ENCODE assay signal across 23 cellular contexts in genomic region chr10:71782917-71783490, GRCh38. TPM values are rescaled to one million over a fixed set of nuclear protein-coding genes. Genes with fewer than 3 reads are reported as not detected.
DNase-seq lines count a peak whose midpoint lies in the region; ATAC-seq, FAIRE-seq and TF ChIP-seq lines count a peak whose summit lies in the region.
"Had no signal": no experiment of that assay in that cellular context is flagged by ENCODE, and none has a peak within 500 bp of the region (broad histone marks: within the 10 kb centered on the region; RNA-seq: fewer than 3 reads in every experiment).

No MANE protein-coding gene starts in this region.

- TF ChIP-seq POLR2A in GM12891 (IDR thresholded peaks at IDR 0.05; ENCODE audit: low read depth, low read length) (no peak), IMR-90 (IDR thresholded peaks at IDR 0.05; ENCODE audit: low read depth, low read length) (no peak), GM12892 (IDR thresholded peaks at IDR 0.05; ENCODE audit: low read depth, low read length) (no peak)

- H3K27ac ChIP-seq in IMR-90 (ENCODE audit: insufficient read depth, low read length) (no peak overlapping the region), neural progenitor cell (no peak overlapping the region)
- H3K27ac ChIP-seq: parathyroid adenoma, PC-9, tibial artery had no signal

- FAIRE-seq in GM12891 (lab: Jason Lieb, UNC): peak; percentile 75
- no peak for FAIRE-seq in GM12892 (lab: Jason Lieb, UNC)

- H2AFZ ChIP-seq in IMR-90 (replicated peaks; ENCODE audit: low read length, poor library complexity): peak overlapping the region; percentile 36
- no peak overlapping the region for H2AFZ ChIP-seq in neural progenitor cell (replicated peaks)
- H2AFZ ChIP-seq: parathyroid adenoma, PC-9 had no signal

- CTCF ChIA-PET in IMR-90 (lab: Yijun Ruan, JAX): no interaction called here

- in situ Hi-C loops in IMR-90 (cut with MboI; ENCODE audit: low sequenced_read_pairs): no loop called here

- no peak overlapping the region for H3K4me2 ChIP-seq in IMR-90 (ENCODE audit: low read depth, low read length)
- H3K4me2 ChIP-seq in neural progenitor cell: no peak overlapping the region
- H3K4me2 ChIP-seq: PC-9 had no signal

- H3F3A ChIP-seq in neural progenitor cell (ENCODE audit: low read depth): no peaks in the 10 kb centered on the region

- dilution Hi-C loops in IMR-90 (cut with HindIII; ENCODE audit: low sequenced_read_pairs, unreplicated experiment): no loop called here

- H3K18ac ChIP-seq in IMR-90 (ENCODE audit: low read depth, low read length): no peak overlapping the region

- H3K4me1 ChIP-seq in IMR-90 (ENCODE audit: control insufficient read depth, insufficient read depth, low read length) (no peaks in the 10 kb centered on the region), neural progenitor cell (no peaks in the 10 kb centered on the region)
- H3K4me1 ChIP-seq: parathyroid adenoma, tibial artery had no signal

- H3K27ac Mint-ChIP-seq in neural progenitor cell: peak overlapping the region; percentile 15

- H3K9me3 ChIP-seq in IMR-90 (ENCODE audit: control insufficient read depth, insufficient read depth, low read length): no peaks in the 10 kb centered on the region
- H3K9me3 ChIP-seq in neural progenitor cell (ENCODE audit: low read depth): no peaks in the 10 kb centered on the region
- H3K9me3 ChIP-seq: tibial artery had no signal

- H2BK15ac ChIP-seq in IMR-90 (ENCODE audit: low read depth, low read length): no peak overlapping the region

- H3K9me1 ChIP-seq in IMR-90 (ENCODE audit: insufficient read depth, low read length): no peaks in the 10 kb centered on the region; the same call in 1 of the 2 replicates

- no peak overlapping the region for H2AK9ac ChIP-seq in IMR-90 (replicated peaks; ENCODE audit: low read depth, low read length, poor library complexity)

- no peaks in the 10 kb centered on the region for H3K79me1 ChIP-seq in IMR-90 (ENCODE audit: low read depth in 1 of 2, low read length in 2 of 2)

- H4K91ac ChIP-seq in IMR-90 (ENCODE audit: insufficient read depth, low read depth, low read length): no peak overlapping the region

- peaks cover 7% of the 10 kb centered on the region for H3K4me1 Mint-ChIP-seq in neural progenitor cell

- H3K4me3 ChIP-seq in IMR-90 (ENCODE audit: insufficient read depth, low read depth, low read length) (no peak overlapping the region), neural progenitor cell (no peak overlapping the region)
- H3K4me3 ChIP-seq: PC-9, tibial artery had no signal

- H4K20me1 ChIP-seq in IMR-90 (ENCODE audit: insufficient read depth, low read length) (no peaks in the 10 kb centered on the region), neural progenitor cell (ENCODE audit: low read depth) (no peaks in the 10 kb centered on the region)

- no peak overlapping the region for H2BK20ac ChIP-seq in IMR-90 (ENCODE audit: low read depth, low read length)

- H2BK5ac ChIP-seq in IMR-90 (ENCODE audit: low read depth, low read length, poor library complexity, severe bottlenecking): no peak overlapping the region

- TF ChIP-seq CTCF in IMR-90 (conservative IDR thresholded peaks at IDR 0.05; ENCODE audit: low read depth, low read length): no peak
- TF ChIP-seq CTCF in neural progenitor cell (IDR thresholded peaks at IDR 0.05): no peak

- H2AK5ac ChIP-seq in IMR-90 (ENCODE audit: low read depth, low read length): no peak overlapping the region

- peaks cover 7% of the 10 kb centered on the region for H3K27me3 Mint-ChIP-seq in neural progenitor cell (ENCODE audit: insufficient read depth, low read depth)

- H3K9ac ChIP-seq in IMR-90 (ENCODE audit: low read depth, low read length) (no peak overlapping the region), neural progenitor cell (no peak overlapping the region)
- H3K9ac ChIP-seq: parathyroid adenoma had no signal

- H4K8ac ChIP-seq in IMR-90 (ENCODE audit: low read depth in 2 of 2, low read length in 2 of 2): no peak overlapping the region

- no peak overlapping the region for H4K5ac ChIP-seq in IMR-90 (ENCODE audit: low read depth, low read length)

- no peak overlapping the region for H3K4ac ChIP-seq in IMR-90 (ENCODE audit: low read depth, low read length)

- POLR2A ChIA-PET in IMR-90 (lab: Charles Lee; ENCODE audit: unreplicated experiment): no interaction called here

- no peaks in the 10 kb centered on the region for H3K9me3 Mint-ChIP-seq in neural progenitor cell

- no peak for TF ChIP-seq RAD21 in IMR-90 (IDR thresholded peaks at IDR 0.05; ENCODE audit: low read length)

- intact Hi-C loops in IMR-90 (cut with micrococcal nuclease): no loop called here

- ATAC-seq in IMR-90 (ENCODE audit: low read depth): 0 out of 2 replicates have a peak, but pooled peaks have one; percentile 37
- ATAC-seq in HG03520 (IDR thresholded peaks at IDR 0.05; ENCODE audit: unreplicated experiment): no peak

- H3K4me3 Mint-ChIP-seq in neural progenitor cell: no peak overlapping the region

- no peak overlapping the region for H2BK120ac ChIP-seq in IMR-90 (ENCODE audit: low read depth, low read length)

- H3K36me3 ChIP-seq in IMR-90 (ENCODE audit: control insufficient read depth, insufficient read depth, low read length) (no peaks in the 10 kb centered on the region), neural progenitor cell (no peaks in the 10 kb centered on the region)
- H3K36me3 ChIP-seq: tibial artery had no signal

- H3K36me3 Mint-ChIP-seq in neural progenitor cell: no peaks in the 10 kb centered on the region

- no peak overlapping the region for H3K14ac ChIP-seq in IMR-90 (replicated peaks; ENCODE audit: low read depth, low read length)

- H3K27me3 ChIP-seq in IMR-90 (ENCODE audit: control insufficient read depth, insufficient read depth, low read length): peaks cover 69% of the 10 kb centered on the region
- H3K27me3 ChIP-seq in neural progenitor cell: no peaks in the 10 kb centered on the region
- H3K27me3 ChIP-seq: tibial artery had no signal

- no CpG with 5 or more reads among the region's 7 CpGs for WGBS in IMR-90 (ENCODE audit: extremely low coverage in 2 of 2, insufficient read length in 1 of 2), 2 experiments

- H3K79me2 ChIP-seq in neural progenitor cell (ENCODE audit: low read depth): no peaks in the 10 kb centered on the region

- no TSS peak for BruUV-seq in IMR-90 (replicated peaks; lab: Mats Ljungman, UMichigan)

- no peak overlapping the region for H3K23ac ChIP-seq in IMR-90 (ENCODE audit: low read depth, low read length)

- H3K56ac ChIP-seq in IMR-90 (ENCODE audit: extremely low read depth, insufficient read depth, low read length): no peak overlapping the region

- DNase-seq in GM12891 (ENCODE audit: insufficient read length, low spot score) (no peak), IMR-90 (no peak), dermis blood vessel endothelial cell (peak; percentile 45), neural progenitor cell (ENCODE audit: low spot score) (no peak), SIG-M5 treated with dmso at 0.1 percent for 504 hours (lab: John Stamatoyannopoulos, UW; ENCODE audit: unreplicated experiment) (no peak), GM12892 (ENCODE audit: insufficient read length) (no peak)
- DNase-seq: activated CD4-positive, alpha-beta T cell treated with anti-CD3 and anti-CD28 coated beads for 4 hours; activated CD8-positive, alpha-beta memory T cell treated with anti-CD3 and anti-CD28 coated beads, Interleukin-2, amount 50 U/mL, for 48 hours; activated gamma-delta T cell treated with Interleukin-2 at 50 U/mL for 16 hours; anterior cingulate cortex; Calu3; central memory CD4-positive, alpha-beta T cell; effector CD8-positive, alpha-beta T cell; EL; NCI-H187 treated with DMSO at 0.1 percent for 48 hours; NCI-H2227 treated with DMSO at 0.1 percent for 48 hours; NCI-H774; PC-9; stimulated activated CD4-positive, alpha-beta T cell treated with anti-CD3 and anti-CD28 coated beads, Interleukin-1b, Interleukin-23, amount 100 ng/mL, for 48 hours; stimulated activated naive CD4-positive, alpha-beta T cell treated with Interleukin-2 at 50 U/mL for 16 hours had no signal

TF ChIP-seq in GM12891, 5 proteins besides CTCF, POLR2A, EP300 and RAD21:
- TF ChIP-seq PAX5 (IDR thresholded peaks at IDR 0.05; ENCODE audit: insufficient read depth, low read length, severe bottlenecking): no peak
- no peak for TF ChIP-seq POLR2AphosphoS5 (IDR thresholded peaks at IDR 0.05; ENCODE audit: low read depth, low read length)
- TF ChIP-seq TAF1 (IDR thresholded peaks at IDR 0.05; ENCODE audit: low read depth, low read length): no peak
- TF ChIP-seq SPI1 (IDR thresholded peaks at IDR 0.05; ENCODE audit: low read depth, low read length): no peak
- TF ChIP-seq POU2F2 (IDR thresholded peaks at IDR 0.05; ENCODE audit: low read depth, low read length): no peak

TF ChIP-seq in IMR-90, 13 proteins besides CTCF, POLR2A, EP300 and RAD21 (continues in another document):
- no peak for TF ChIP-seq RFX5 (IDR thresholded peaks at IDR 0.05; ENCODE audit: low read depth, low read length)
- no peak for TF ChIP-seq MAZ (IDR thresholded peaks at IDR 0.05; ENCODE audit: borderline replicate concordance, low read depth, low read length)
- no peak for TF ChIP-seq USF2 (IDR thresholded peaks at IDR 0.05; ENCODE audit: low read depth, low read length)
- TF ChIP-seq NFE2L2 (IDR thresholded peaks at IDR 0.05; ENCODE audit: low read depth, low read length): no peak
- no peak for TF ChIP-seq MAFK (IDR thresholded peaks at IDR 0.05; ENCODE audit: low read depth, low read length)
- TF ChIP-seq SMC3 (IDR thresholded peaks at IDR 0.05; ENCODE audit: low read depth, low read length): no peak

RNA-seq across cellular contexts. Expression of gene VSIR, which starts 9.7 kb away (rescaled TPM):
- 3.8 TPM for polyA plus RNA-seq in GM12891 (2012; ENCODE audit: low read depth, missing spikeins)
- total RNA-seq in IMR-90 (2012; rRNA removed): 5.0 and 5.3 TPM in 2 replicates
- 23.8 and 25.1 TPM in 2 replicates for polyA plus RNA-seq in IMR-90 (2012; rRNA removed)
- polyA plus RNA-seq in IMR-90 (2012; cell fraction: cytosol; rRNA removed): 17.6 and 24.1 TPM in 2 replicates
- polyA plus RNA-seq in IMR-90 (2012; cell fraction: nucleus; rRNA removed; ENCODE audit: low replicate concordance): 10.6 and 25.6 TPM in 2 replicates
- total RNA-seq in dermis blood vessel endothelial cell: 25.1 and 42.2 TPM in 2 replicates
- total RNA-seq in neural progenitor cell (ENCODE audit: low replicate concordance): 0.46 TPM in 1 of 2 replicates, not detected in the other
- polyA plus RNA-seq in GM12892 (2012; ENCODE audit: missing spikeins): 2.6 TPM
